ENCODE assay signal across 16 cellular contexts in the genomic region with DNA sequence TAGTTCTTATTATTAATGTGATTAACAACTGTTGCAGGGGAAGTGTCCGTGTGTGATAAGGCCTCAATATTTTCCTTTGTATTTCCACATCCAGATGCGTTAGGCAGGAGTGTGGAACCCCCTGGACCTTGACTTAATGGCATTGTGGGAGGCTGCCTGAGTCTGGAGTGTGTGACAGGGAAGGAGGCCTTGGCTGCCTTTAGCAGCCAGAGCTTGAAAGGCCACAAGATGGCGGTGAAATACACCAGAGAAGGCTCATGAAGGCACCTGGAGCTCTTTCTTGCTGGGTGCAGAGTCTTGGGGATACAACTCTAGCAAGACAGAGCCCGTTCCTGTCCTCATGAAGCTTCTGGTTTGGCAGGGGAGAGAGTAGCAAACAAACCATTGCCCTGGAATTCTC. TPM values are rescaled to one million over a fixed set of nuclear protein-coding genes. Genes with fewer than 3 reads are reported as not detected.
DNase-seq lines count a peak whose midpoint lies in the region; ATAC-seq, FAIRE-seq and TF ChIP-seq lines count a peak whose summit lies in the region.
"Had no signal": no experiment of that assay in that cellular context is flagged by ENCODE, and none has a peak within 500 bp of the region (broad histone marks: within the 10 kb centered on the region; RNA-seq: fewer than 3 reads in every experiment).

No MANE protein-coding gene starts in this region.

- FAIRE-seq in H54 (lab: Jason Lieb, UNC) = no peak
- FAIRE-seq: GM12891 had no signal

- CTCF ChIA-PET in WTC11 (lab: Charles Lee) = interaction anchor here (0.6 to 4.4 kb wide), 15 partner anchors 9 to 1132 kb away, joined by 3 to 26 read pairs (median 5); a partner anchor contains a TSS

- intact Hi-C loops in mucosa of descending colon (cut with DNase I, micrococcal nuclease) = no loop called here

- no peak for TF ChIP-seq CTCF in WTC11 (IDR thresholded peaks at IDR 0.05)
- no peak for TF ChIP-seq CTCF in mucosa of descending colon (IDR thresholded peaks at IDR 0.05)

- H3K4me3 ChIP-seq in mucosa of descending colon = no peak overlapping the region
- H3K4me3 ChIP-seq: smooth muscle cell, vagina had no signal

- H3K9me3 ChIP-seq in mucosa of descending colon = no peaks in the 10 kb centered on the region
- H3K9me3 ChIP-seq: vagina had no signal

- H3K4me1 Mint-ChIP-seq in WTC11 = peaks cover 27% of the 10 kb centered on the region
- H3K4me1 Mint-ChIP-seq: activated naive CD8-positive, alpha-beta T cell treated with anti-CD3 and anti-CD28 coated beads for 36 hours had no signal

- ATAC-seq in WTC11 = peak; percentile 63
- ATAC-seq in mucosa of descending colon = peak; percentile 34
- no peak for ATAC-seq in HG03039 (IDR thresholded peaks at IDR 0.05; ENCODE audit: unreplicated experiment)

- TF ChIP-seq RAD21 in Ishikawa (IDR thresholded peaks at IDR 0.05; ENCODE audit: low read depth) = peak; percentile 28; the same call in 1 of the 2 replicates

- H3K27me3 Mint-ChIP-seq in WTC11 (ENCODE audit: low read depth) = peaks cover 2% of the 10 kb centered on the region; the same call in 1 of the 2 replicates
- H3K27me3 Mint-ChIP-seq: activated CD4-positive, alpha-beta memory T cell treated with anti-CD3 and anti-CD28 coated beads for 36 hours; activated naive CD8-positive, alpha-beta T cell treated with anti-CD3 and anti-CD28 coated beads for 36 hours had no signal

- POLR2A ChIA-PET in WTC11 (lab: Charles Lee) = no interaction called here

- no peaks in the 10 kb centered on the region for H3K36me3 Mint-ChIP-seq in WTC11
- H3K36me3 Mint-ChIP-seq: activated CD4-positive, alpha-beta memory T cell treated with anti-CD3 and anti-CD28 coated beads for 36 hours; activated naive CD8-positive, alpha-beta T cell treated with anti-CD3 and anti-CD28 coated beads for 36 hours had no signal

- no peak for TF ChIP-seq POLR2A in H54 (IDR thresholded peaks at IDR 0.05; ENCODE audit: low read depth, low read length)

- no peaks in the 10 kb centered on the region for H3K4me1 ChIP-seq in mucosa of descending colon (ENCODE audit: low read depth)

- no peak for TF ChIP-seq EP300 in Ishikawa (IDR thresholded peaks at IDR 0.05; ENCODE audit: borderline replicate concordance)

- peaks cover 4% of the 10 kb centered on the region for H3K9me3 Mint-ChIP-seq in WTC11
- H3K9me3 Mint-ChIP-seq: activated CD4-positive, alpha-beta memory T cell treated with anti-CD3 and anti-CD28 coated beads for 36 hours; activated naive CD8-positive, alpha-beta T cell treated with anti-CD3 and anti-CD28 coated beads for 36 hours had no signal

- peak in 2 of 3 experiments; percentile 4 to 48 for DNase-seq in NCI-H1417 (lab: John Stamatoyannopoulos, UW)
- DNase-seq in NCI-H1417 treated with DMSO at 0.1 percent for 48 hours (lab: John Stamatoyannopoulos, UW) = no peak
- DNase-seq in WTC11 (ENCODE audit: low spot score) = peak; percentile 32
- no peak for DNase-seq in mucosa of descending colon
- no peak for DNase-seq in NCI-H187 treated with DMSO at 0.1 percent for 48 hours (lab: John Stamatoyannopoulos, UW)
- DNase-seq in H54 (ENCODE audit: insufficient read length, low spot score) = no peak
- DNase-seq: activated CD4-positive, alpha-beta memory T cell treated with anti-CD3 and anti-CD28 coated beads for 36 hours; activated naive CD8-positive, alpha-beta T cell treated with anti-CD3 and anti-CD28 coated beads for 36 hours; effector CD8-positive, alpha-beta T cell; NCI-H226; SW 1271 had no signal

- no peaks in the 10 kb centered on the region for H3K36me3 ChIP-seq in mucosa of descending colon (ENCODE audit: low read depth)
- H3K36me3 ChIP-seq: vagina had no signal

- no peak overlapping the region for H3K4me3 Mint-ChIP-seq in WTC11
- H3K4me3 Mint-ChIP-seq: activated CD4-positive, alpha-beta memory T cell treated with anti-CD3 and anti-CD28 coated beads for 36 hours; activated naive CD8-positive, alpha-beta T cell treated with anti-CD3 and anti-CD28 coated beads for 36 hours had no signal

- no peak overlapping the region for H3K27ac Mint-ChIP-seq in WTC11
- H3K27ac Mint-ChIP-seq: activated CD4-positive, alpha-beta memory T cell treated with anti-CD3 and anti-CD28 coated beads for 36 hours; activated naive CD8-positive, alpha-beta T cell treated with anti-CD3 and anti-CD28 coated beads for 36 hours had no signal

TF ChIP-seq in Ishikawa, 13 proteins besides CTCF, POLR2A, EP300 and RAD21:
- TF ChIP-seq, protein P1, sequence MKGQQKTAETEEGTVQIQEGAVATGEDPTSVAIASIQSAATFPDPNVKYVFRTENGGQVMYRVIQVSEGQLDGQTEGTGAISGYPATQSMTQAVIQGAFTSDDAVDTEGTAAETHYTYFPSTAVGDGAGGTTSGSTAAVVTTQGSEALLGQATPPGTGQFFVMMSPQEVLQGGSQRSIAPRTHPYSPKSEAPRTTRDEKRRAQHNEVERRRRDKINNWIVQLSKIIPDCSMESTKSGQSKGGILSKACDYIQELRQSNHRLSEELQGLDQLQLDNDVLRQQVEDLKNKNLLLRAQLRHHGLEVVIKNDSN (IDR thresholded peaks at IDR 0.05) = no peak

TF ChIP-seq in WTC11, 78 proteins besides CTCF, POLR2A, EP300 and RAD21:
- TF ChIP-seq MYBL2 (CRISPR knock-in tag; IDR thresholded peaks at IDR 0.05) = no peak
- no peak for TF ChIP-seq OVOL2 (CRISPR knock-in tag; IDR thresholded peaks at IDR 0.05; ENCODE audit: borderline replicate concordance)
- TF ChIP-seq NFATC4 (CRISPR knock-in tag; IDR thresholded peaks at IDR 0.05) = no peak
- no peak for TF ChIP-seq TEAD1 (CRISPR knock-in tag; IDR thresholded peaks at IDR 0.05)

RNA-seq across cellular contexts. Expression of a gene that starts 36.9 kb away (rescaled TPM):
- total RNA-seq in WTC11 (2021) = 78.6 to 85.5 TPM (median 84.4 TPM) in 3 replicates
- 10 to 100 TPM; 40.4 to 82.8 (median 53.3) TPM for total RNA-seq in mucosa of descending colon

Comparison
In these comparisons a context has a peak if more than half of its experiments do, and no peak if none do; other contexts are left out.
1. DNase-seq: peak in NCI-H1417 (2 of 3) and WTC11 (single experiment); none in NCI-H1417 treated with DMSO at 0.1 percent for 48 hours (single experiment), mucosa of descending colon (0 of 3), NCI-H187 treated with DMSO at 0.1 percent for 48 hours (single experiment) and H54 (single experiment).